In genomic region chr19:120443-121135, GRCh38 we compare ENCODE assay signal across 6 cellular contexts. TPM values are rescaled to one million over a fixed set of nuclear protein-coding genes. Genes with fewer than 3 reads are reported as not detected.
"Had no signal": no experiment of that assay in that cellular context is flagged by ENCODE, and none has a peak within 500 bp of the region (broad histone marks: within the 10 kb centered on the region; RNA-seq: fewer than 3 reads in every experiment).

No MANE protein-coding gene starts in this region.

RNA-seq across cellular contexts. Expression of gene OR4F17, which starts 13.7 kb away (rescaled TPM):
- total RNA-seq: HepG2, HT1080, IMR-90, M059J, Right ventricle myocardium superior, SJSA1 had no signal
- polyA plus RNA-seq: HepG2, IMR-90 had no signal
